8 cellular contexts compared by ENCODE assay signal in the genomic region with DNA sequence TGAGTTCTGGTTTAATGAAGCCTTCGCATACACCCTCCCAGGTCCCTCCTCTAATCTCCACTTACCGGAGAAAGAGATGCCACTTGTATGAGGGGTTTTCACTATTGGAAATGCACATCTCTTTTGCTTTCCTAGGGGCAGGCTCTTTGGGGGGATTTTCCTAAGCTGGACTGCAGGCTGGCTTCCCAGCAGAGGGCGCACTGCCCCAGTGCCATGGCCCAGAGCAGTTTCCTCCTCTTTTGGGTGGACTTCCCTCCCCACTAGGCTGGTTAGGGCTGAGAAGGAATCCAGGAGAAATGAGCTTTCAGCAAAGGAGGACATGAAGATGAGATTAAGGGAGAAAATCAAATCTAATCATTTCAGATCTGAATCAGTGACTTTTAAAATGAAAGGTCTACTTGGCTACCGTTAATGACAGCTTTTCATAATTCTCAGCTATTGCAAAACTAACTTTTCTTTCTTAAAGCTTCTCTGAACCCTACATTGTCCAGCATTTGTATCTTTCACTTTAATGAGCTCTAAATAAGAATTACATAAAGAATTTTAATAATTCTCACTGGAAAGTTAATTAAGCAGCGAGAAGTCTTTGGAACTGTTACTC.
DNase-seq lines count a peak whose midpoint lies in the region; ATAC-seq and TF ChIP-seq lines count a peak whose summit lies in the region.

No MANE protein-coding gene starts in this region.

- no peaks in the 10 kb centered on the region for H3K27me3 ChIP-seq in HL-60 (ENCODE audit: insufficient read depth, poor library complexity, severe bottlenecking)
- no peaks in the 10 kb centered on the region for H3K27me3 ChIP-seq in foreskin keratinocyte

- no peaks in the 10 kb centered on the region for H3K4me1 ChIP-seq in foreskin keratinocyte

- no peak overlapping the region for H3K27ac ChIP-seq in HL-60 (replicated peaks)
- no peak overlapping the region for H3K27ac ChIP-seq in foreskin keratinocyte

- H3K4me3 ChIP-seq in HL-60 (replicated peaks; ENCODE audit: insufficient read depth, low read length), result no peak overlapping the region

- TF ChIP-seq CTCF in HL-60 (IDR thresholded peaks at IDR 0.05; ENCODE audit: insufficient read depth, low read length) (peak; percentile 82), foreskin keratinocyte (conservative IDR thresholded peaks at IDR 0.05) (peak; percentile 67), omental fat pad (IDR thresholded peaks at IDR 0.05) (no peak)

- intact Hi-C loops in sciatic nerve (cut with DNase I), result no loop called here

- ATAC-seq in GM18858 (IDR thresholded peaks at IDR 0.05; ENCODE audit: unreplicated experiment), result peak; percentile 57
- ATAC-seq in SK-N-SH treated with all-trans-retinoic acid at 6 μM for 48 hours, result peak; percentile 82; the same call in 2 of the 3 replicates
- ATAC-seq in foreskin keratinocyte, result peak; percentile 50
- ATAC-seq in sciatic nerve, result peak; percentile 46
- no peak for ATAC-seq in omental fat pad (ENCODE audit: low FRiP score)
- no peak for ATAC-seq in HG03520 (IDR thresholded peaks at IDR 0.05; ENCODE audit: unreplicated experiment)

- in situ Hi-C loops in Caki2 (cut with HindIII; ENCODE audit: low pct_unique_long_range_greater_than_20kb, low sequenced_read_pairs), result no loop called here

- DNase-seq in Caki2 (ENCODE audit: low read depth) (peak; percentile 16), HL-60 (ENCODE audit: low read depth in 1 of 2, low spot score in 1 of 2) (peak; percentile 3 to 22), foreskin keratinocyte (no peak), sciatic nerve (ENCODE audit: low spot score) (no peak), omental fat pad (ENCODE audit: low spot score) (no peak)

TF ChIP-seq in SK-N-SH treated with all-trans-retinoic acid at 6 μM for 48 hours, 23 proteins besides CTCF, POLR2A, EP300 and RAD21:
- TF ChIP-seq CSDC2 (CRISPR knock-in tag; IDR thresholded peaks at IDR 0.05) (0 out of 2 replicates have a peak, but pooled peaks have one; percentile 18), ISL1 (CRISPR knock-in tag; IDR thresholded peaks at IDR 0.05) (0 out of 2 replicates have a peak, but pooled peaks have one; percentile 7), ZNF565 (CRISPR knock-in tag; conservative IDR thresholded peaks at IDR 0.05; ENCODE audit: low read depth) (no peak)
- TF ChIP-seq, protein P1, sequence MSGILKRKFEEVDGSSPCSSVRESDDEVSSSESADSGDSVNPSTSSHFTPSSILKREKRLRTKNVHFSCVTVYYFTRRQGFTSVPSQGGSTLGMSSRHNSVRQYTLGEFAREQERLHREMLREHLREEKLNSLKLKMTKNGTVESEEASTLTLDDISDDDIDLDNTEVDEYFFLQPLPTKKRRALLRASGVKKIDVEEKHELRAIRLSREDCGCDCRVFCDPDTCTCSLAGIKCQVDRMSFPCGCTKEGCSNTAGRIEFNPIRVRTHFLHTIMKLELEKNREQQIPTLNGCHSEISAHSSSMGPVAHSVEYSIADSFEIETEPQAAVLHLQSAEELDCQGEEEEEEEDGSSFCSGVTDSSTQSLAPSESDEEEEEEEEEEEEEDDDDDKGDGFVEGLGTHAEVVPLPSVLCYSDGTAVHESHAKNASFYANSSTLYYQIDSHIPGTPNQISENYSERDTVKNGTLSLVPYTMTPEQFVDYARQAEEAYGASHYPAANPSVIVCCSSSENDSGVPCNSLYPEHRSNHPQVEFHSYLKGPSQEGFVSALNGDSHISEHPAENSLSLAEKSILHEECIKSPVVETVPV (CRISPR knock-in tag; IDR thresholded peaks at IDR 0.05), result no peak

Comparison
In these comparisons a context has a peak if more than half of its experiments do, and no peak if none do; other contexts are left out.
1. DNase-seq: peak in Caki2 (single experiment) and HL-60 (2 of 2); none in foreskin keratinocyte (0 of 2), sciatic nerve (single experiment) and omental fat pad (single experiment).
2. ATAC-seq: peak in GM18858 (single experiment), SK-N-SH treated with all-trans-retinoic acid at 6 μM for 48 hours (single experiment), foreskin keratinocyte (single experiment) and sciatic nerve (single experiment); none in omental fat pad (single experiment) and HG03520 (single experiment).
3. CTCF ChIP-seq: peak in HL-60 (single experiment) and foreskin keratinocyte (single experiment); none in omental fat pad (0 of 3).